In the genomic region with DNA sequence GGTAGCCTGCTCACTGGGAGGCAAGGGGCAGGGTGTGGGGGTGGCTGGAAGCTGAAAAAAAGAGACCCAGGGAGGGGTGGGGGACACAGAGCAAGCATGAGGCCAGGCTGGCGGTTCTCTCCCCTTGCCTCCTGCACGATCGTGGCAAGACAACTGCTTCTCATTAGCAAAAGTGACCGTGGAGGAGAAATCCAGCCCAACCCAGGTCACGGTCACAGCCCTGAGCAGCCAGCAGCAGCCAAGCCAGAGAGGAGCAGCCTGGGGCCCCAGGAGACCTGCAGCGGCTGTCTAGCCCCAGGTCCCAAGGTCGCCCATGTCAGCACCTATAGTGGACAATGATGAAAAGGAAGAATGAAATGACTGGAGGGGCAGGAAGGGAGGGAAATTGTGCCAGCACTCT, we compare ENCODE assay signal across 28 cellular contexts.
"Had no signal": no experiment of that assay in that cellular context is flagged by ENCODE, and none has a peak within 500 bp of the region (broad histone marks: within the 10 kb centered on the region; RNA-seq: fewer than 3 reads in every experiment).

No MANE protein-coding gene starts in this region.

- H3K9me3 Mint-ChIP-seq: activated naive CD4-positive, alpha-beta T cell treated with anti-CD3 and anti-CD28 coated beads, Interleukin-2, amount 50 U/mL, for 72 hours; activated naive CD8-positive, alpha-beta T cell treated with anti-CD3 and anti-CD28 coated beads, Interleukin-2, amount 50 U/mL, for 24 hours; activated T-cell treated with anti-CD3 and anti-CD28 coated beads, Interleukin-2, amount 50 U/mL, for 24 hours; activated T-helper 1 cell treated with anti-CD3 and anti-CD28 coated beads, Interleukin-12 subunit alpha, Interleukin-12 subunit beta, Interleukin-2, Interleukin-4 antibody, amounts not matched to agents 30 ng/mL and 10 ng/mL and 1 ng/mL, durations not matched to agents 14 hours and 24 hours and 36 hours; T-helper 1 cell treated with Interleukin-12 subunit alpha and Interleukin-12 subunit beta and Interleukin-4 antibody, amounts not matched to agents 30 μg/mL and 1 μg/mL, for 36 hours had no signal

- H3K4me3 ChIP-seq: ascending aorta, body of pancreas, Peyer's patch, SJCRH30 had no signal

- H3K27me3 ChIP-seq: ascending aorta, body of pancreas, Peyer's patch had no signal

- H3K4me3 Mint-ChIP-seq: activated CD8-positive, alpha-beta memory T cell treated with anti-CD3 and anti-CD28 coated beads, Interleukin-2, amount 10 ng/mL, durations not matched to agents 7 days and 5 days; activated naive CD8-positive, alpha-beta T cell treated with anti-CD3 and anti-CD28 coated beads, Interleukin-2, amount 50 U/mL, for 24 hours; activated T-cell treated with anti-CD3 and anti-CD28 coated beads, Interleukin-2, amount 50 U/mL, for 24 hours; activated T-helper 1 cell treated with anti-CD3 and anti-CD28 coated beads, Interleukin-12 subunit alpha, Interleukin-12 subunit beta, Interleukin-2, Interleukin-4 antibody, amounts not matched to agents 30 ng/mL and 10 ng/mL and 1 ng/mL, durations not matched to agents 14 hours and 24 hours and 36 hours; T-helper 1 cell treated with Interleukin-12 subunit alpha and Interleukin-12 subunit beta and Interleukin-4 antibody, amounts not matched to agents 30 μg/mL and 1 μg/mL, for 36 hours had no signal

- H3K4me1 Mint-ChIP-seq: activated CD8-positive, alpha-beta memory T cell treated with anti-CD3 and anti-CD28 coated beads, Interleukin-2, amount 10 ng/mL, durations not matched to agents 7 days and 5 days; activated naive CD8-positive, alpha-beta T cell treated with anti-CD3 and anti-CD28 coated beads, Interleukin-2, amount 50 U/mL, for 24 hours had no signal

- H3K36me3 ChIP-seq: ascending aorta, Peyer's patch, SJCRH30 had no signal

- H3K27ac ChIP-seq: ascending aorta, body of pancreas, Peyer's patch, RWPE1, SJCRH30 had no signal

- H3K4me1 ChIP-seq: ascending aorta, body of pancreas, Peyer's patch, SJCRH30 had no signal

- H3K27ac Mint-ChIP-seq: activated CD8-positive, alpha-beta memory T cell treated with anti-CD3 and anti-CD28 coated beads, Interleukin-2, amount 10 ng/mL, durations not matched to agents 7 days and 5 days; activated naive CD8-positive, alpha-beta T cell treated with anti-CD3 and anti-CD28 coated beads, Interleukin-2, amount 50 U/mL, for 24 hours; activated T-cell treated with anti-CD3 and anti-CD28 coated beads, Interleukin-2, amount 50 U/mL, for 24 hours; activated T-helper 1 cell treated with anti-CD3 and anti-CD28 coated beads, Interleukin-12 subunit alpha, Interleukin-12 subunit beta, Interleukin-2, Interleukin-4 antibody, amounts not matched to agents 30 ng/mL and 10 ng/mL and 1 ng/mL, durations not matched to agents 14 hours and 24 hours and 36 hours; T-helper 1 cell treated with Interleukin-12 subunit alpha and Interleukin-12 subunit beta and Interleukin-4 antibody, amounts not matched to agents 30 μg/mL and 1 μg/mL, for 36 hours had no signal

- H3K9me3 ChIP-seq: ascending aorta, body of pancreas, Peyer's patch, SJCRH30 had no signal

- ATAC-seq: activated CD4-positive, CD25-positive, alpha-beta regulatory T cell treated with anti-CD3 and anti-CD28 coated beads, Interleukin-2, amount 50 U/mL, for 24 hours; activated CD8-positive, alpha-beta memory T cell treated with anti-CD3 and anti-CD28 coated beads, Interleukin-2, amount 10 ng/mL, durations not matched to agents 7 days and 5 days; activated naive CD4-positive, alpha-beta T cell treated with anti-CD3 and anti-CD28 coated beads, Interleukin-2, amount 50 U/mL, for 72 hours; activated naive CD8-positive, alpha-beta T cell treated with anti-CD3 and anti-CD28 coated beads, Interleukin-2, amount 50 U/mL, for 24 hours; body of pancreas had no signal

- DNase-seq: activated CD4-positive, alpha-beta T cell treated with anti-CD3 and anti-CD28 coated beads for 4 hours; activated CD4-positive, alpha-beta T cell treated with anti-CD3 and anti-CD28 coated beads, Interleukin-2, amount 50 U/mL, for 48 hours; activated CD8-positive, alpha-beta memory T cell treated with anti-CD3 and anti-CD28 coated beads, Interleukin-2, amount 10 ng/mL, durations not matched to agents 7 days and 5 days; activated effector memory CD4-positive, alpha-beta T cell treated with Interleukin-2 at 50 U/mL for 16 hours; activated naive CD4-positive, alpha-beta T cell; activated naive CD8-positive, alpha-beta T cell treated with anti-CD3 and anti-CD28 coated beads, Interleukin-2, amount 50 U/mL, for 24 hours; activated T-cell treated with anti-CD3 and anti-CD28 coated beads, Interleukin-2, amount 50 U/mL, for 24 hours; amniotic stem cell; body of pancreas; KG1; NCI-H1048; NCI-H146; NCI-H187 treated with DMSO at 0.1 percent for 48 hours; NCI-H2081 treated with DMSO at 0.1 percent for 48 hours; NCI-H2227 treated with DMSO at 0.1 percent for 48 hours; NCI-H446 treated with DMSO at 0.1 percent for 48 hours; NCI-H524 treated with DMSO at 0.1 percent for 48 hours; NCI-H774; OCI-M1; Peyer's patch; Right ventricle myocardium superior; SJCRH30 had no signal

- H3K36me3 Mint-ChIP-seq: activated CD8-positive, alpha-beta memory T cell treated with anti-CD3 and anti-CD28 coated beads, Interleukin-2, amount 10 ng/mL, durations not matched to agents 7 days and 5 days; activated naive CD4-positive, alpha-beta T cell treated with anti-CD3 and anti-CD28 coated beads, Interleukin-2, amount 50 U/mL, for 72 hours had no signal
